In the genomic region with DNA sequence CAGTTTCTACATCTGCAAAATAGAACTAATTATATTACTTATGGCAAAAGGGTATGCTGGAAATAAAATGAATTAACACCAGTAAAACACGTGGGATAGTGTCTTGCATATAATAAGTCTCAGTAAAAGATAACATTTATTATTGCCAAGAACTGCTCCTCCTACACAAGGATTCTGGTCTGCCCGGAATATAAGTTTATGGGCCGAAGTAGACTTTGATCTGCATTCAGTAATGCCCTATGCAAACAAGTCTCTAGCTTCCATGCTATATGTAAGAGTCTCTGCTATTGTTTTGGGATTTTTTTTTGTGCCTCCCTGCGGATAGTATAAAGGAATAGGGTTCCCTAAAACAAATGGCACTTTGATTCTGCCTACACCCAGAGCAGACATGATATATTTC, we compare ENCODE assay signal across 20 cellular contexts.
"Had no signal": no experiment of that assay in that cellular context is flagged by ENCODE, and none has a peak within 500 bp of the region (broad histone marks: within the 10 kb centered on the region; RNA-seq: fewer than 3 reads in every experiment).

No MANE protein-coding gene starts in this region.

- H3K36me3 ChIP-seq: esophagus muscularis mucosa, gastroesophageal sphincter, heart left ventricle, left lung, lower lobe of right lung had no signal

- H3K4me3 ChIP-seq: coronary artery, dorsolateral prefrontal cortex, esophagus muscularis mucosa, gastroesophageal sphincter, heart left ventricle, hepatocyte, left lung, lower lobe of right lung had no signal

- H3K4me3 Mint-ChIP-seq: immature natural killer cell, mesothelial cell of epicardium had no signal

- ATAC-seq: foreskin keratinocyte, gastroesophageal sphincter, heart left ventricle, left lung, left ventricle myocardium superior, lower lobe of right lung had no signal

- H2AFZ ChIP-seq: hepatocyte had no signal

- H3K36me3 Mint-ChIP-seq: immature natural killer cell, mesothelial cell of epicardium had no signal

- H3K9me3 ChIP-seq: esophagus muscularis mucosa, gastroesophageal sphincter, heart left ventricle, left lung, lower lobe of right lung had no signal

- H3K27ac ChIP-seq: coronary artery, dorsolateral prefrontal cortex, esophagus muscularis mucosa, foreskin keratinocyte, gastroesophageal sphincter, heart left ventricle, hepatocyte, left lung, lower lobe of right lung had no signal

- H3K4me1 Mint-ChIP-seq: immature natural killer cell had no signal

- H3K27me3 ChIP-seq: foreskin keratinocyte, gastroesophageal sphincter, hepatocyte had no signal

- DNase-seq: dermis blood vessel endothelial cell; dorsolateral prefrontal cortex; effector CD4-positive, alpha-beta T cell; effector memory CD4-positive, alpha-beta T cell; foreskin keratinocyte; heart left ventricle; hypothalamus; immature natural killer cell; islet precursor cell; kidney; kidney glomerular epithelial cell; left lung; left ventricle myocardium superior; lower lobe of right lung; mesenchymal stem cell had no signal

- H3K4me1 ChIP-seq: foreskin keratinocyte, gastroesophageal sphincter, left lung, lower lobe of right lung had no signal

- H3K9me3 Mint-ChIP-seq: immature natural killer cell, mesothelial cell of epicardium had no signal

- H3K27ac Mint-ChIP-seq: immature natural killer cell, mesothelial cell of epicardium had no signal

- H3K4me2 ChIP-seq: hepatocyte had no signal
